In genomic region chr16:56355786-56356275, GRCh38 we compare ENCODE assay signal across 8 cellular contexts.
DNase-seq lines count a peak whose midpoint lies in the region; ATAC-seq and TF ChIP-seq lines count a peak whose summit lies in the region.

No MANE protein-coding gene starts in this region.

- POLR2A ChIA-PET in CD4-positive, alpha-beta memory T cell (lab: Charles Lee; ENCODE audit: partially characterized antibody), result no interaction called here

- H3K36me3 ChIP-seq in CD4-positive, alpha-beta memory T cell (ENCODE audit: insufficient read depth, low read length), result no peaks in the 10 kb centered on the region
- peaks cover 0 to 8% (median 0%) of the 10 kb centered on the region in 3 donors for H3K36me3 ChIP-seq in Peyer's patch
- no peaks in the 10 kb centered on the region for H3K36me3 ChIP-seq in neural progenitor cell

- peak overlapping the region in 5 of 7 donors; percentile 26 to 92 (median 60) for H3K27ac Mint-ChIP-seq in CD4-positive, alpha-beta memory T cell
- peak overlapping the region; percentile 53 for H3K27ac Mint-ChIP-seq in neural progenitor cell

- intact Hi-C loops in CD4-positive, alpha-beta memory T cell (cut with micrococcal nuclease), result no loop called here
- intact Hi-C loops in dorsolateral prefrontal cortex (cut with DNase I), result loop anchor here (5.0 to 10.0 kb wide), 4 partner anchors 71 to 414 kb away; partner anchors contain the start of gene AMFR (in 1 of the 2)

- no peaks in the 10 kb centered on the region for H4K20me1 ChIP-seq in neural progenitor cell (ENCODE audit: low read depth)

- peak overlapping the region; percentile 68 for H3K4me2 ChIP-seq in neural progenitor cell

- H3K9ac ChIP-seq in neural progenitor cell, result no peak overlapping the region

- peaks cover 0 to 3% of the 10 kb centered on the region in 2 donors for H3K36me3 Mint-ChIP-seq in CD4-positive, alpha-beta memory T cell
- no peaks in the 10 kb centered on the region for H3K36me3 Mint-ChIP-seq in neural progenitor cell

- DNase-seq in CD4-positive, alpha-beta memory T cell, result no peak
- DNase-seq in Peyer's patch (peak; percentile 6 to 48 (median 46)), dorsolateral prefrontal cortex (peak in 2 of 10 donors; percentile 8 to 39), neural progenitor cell (ENCODE audit: low spot score) (no peak), NCI-H510A treated with DMSO at 0.1 percent for 48 hours (lab: John Stamatoyannopoulos, UW) (no peak)
- DNase-seq in stimulated activated CD4-positive, alpha-beta T cell treated with anti-CD3 and anti-CD28 coated beads, Interleukin-4, amount 100 ng/mL, for 1 hour, result no peak

- no peak for TF ChIP-seq POLR2A in Peyer's patch (IDR thresholded peaks at IDR 0.05)

- H3K4me3 Mint-ChIP-seq in CD4-positive, alpha-beta memory T cell, result peak overlapping the region in 4 of 8 donors; percentile 22 to 94 (median 64)
- peak overlapping the region; percentile 56 for H3K4me3 Mint-ChIP-seq in neural progenitor cell

- no peaks in the 10 kb centered on the region for H3K79me2 ChIP-seq in neural progenitor cell (ENCODE audit: low read depth)

- no peaks in the 10 kb centered on the region for H3K27me3 ChIP-seq in CD4-positive, alpha-beta memory T cell (ENCODE audit: insufficient read depth, low read length)
- H3K27me3 ChIP-seq in Peyer's patch (no peaks in the 10 kb centered on the region), dorsolateral prefrontal cortex (no peaks in the 10 kb centered on the region), neural progenitor cell (no peaks in the 10 kb centered on the region)

- H3K4me3 ChIP-seq in CD4-positive, alpha-beta memory T cell (ENCODE audit: low read length in 2 of 2), result peak overlapping the region in 1 of 2 donors; percentile 74
- peak overlapping the region in 1 of 4 donors; percentile 43 for H3K4me3 ChIP-seq in Peyer's patch
- peak overlapping the region in 24 of 59 donors; percentile 10 to 59 (median 44) for H3K4me3 ChIP-seq in dorsolateral prefrontal cortex
- no peak overlapping the region for H3K4me3 ChIP-seq in neural progenitor cell

- no peak overlapping the region for H3K27ac ChIP-seq in CD4-positive, alpha-beta memory T cell (ENCODE audit: low read depth, low read length)
- H3K27ac ChIP-seq in Peyer's patch (peak overlapping the region in 1 of 4 donors; percentile 5), dorsolateral prefrontal cortex (peak overlapping the region in 57 of 59 donors; percentile 26 to 93 (median 76)), neural progenitor cell (no peak overlapping the region)

- no peaks in the 10 kb centered on the region for H3K9me3 ChIP-seq in CD4-positive, alpha-beta memory T cell (ENCODE audit: control insufficient read depth in 1 of 2, low read length in 2 of 2)
- no peaks in the 10 kb centered on the region for H3K9me3 ChIP-seq in Peyer's patch
- no peaks in the 10 kb centered on the region for H3K9me3 ChIP-seq in neural progenitor cell (ENCODE audit: low read depth)

- ATAC-seq in GM19467 (IDR thresholded peaks at IDR 0.05; ENCODE audit: unreplicated experiment), result no peak
- no peak for ATAC-seq in HG02642 (IDR thresholded peaks at IDR 0.05; ENCODE audit: poor library complexity, unreplicated experiment)

- peaks cover 6 to 37% (median 16%) of the 10 kb centered on the region in 4 donors for H3K4me1 Mint-ChIP-seq in CD4-positive, alpha-beta memory T cell
- peaks cover 35% of the 10 kb centered on the region for H3K4me1 Mint-ChIP-seq in neural progenitor cell

- CTCF ChIA-PET in CD4-positive, alpha-beta memory T cell (lab: Charles Lee; ENCODE audit: partially characterized antibody), result interaction anchor here (1.0 to 1.4 kb wide), 23 partner anchors 9 to 897 kb away, joined by 3 to 11 read pairs (median 4); partner anchors contain the start of genes NUDT21 and OGFOD1

- peaks cover 18% of the 10 kb centered on the region for H3K4me1 ChIP-seq in CD4-positive, alpha-beta memory T cell (ENCODE audit: insufficient read depth, low read length)
- H3K4me1 ChIP-seq in Peyer's patch (peaks cover 0 to 7% (median 1%) of the 10 kb centered on the region in 4 donors), neural progenitor cell (peaks cover 38% of the 10 kb centered on the region)

- H2AFZ ChIP-seq in neural progenitor cell (replicated peaks), result peak overlapping the region; percentile 52

- H3K9me3 Mint-ChIP-seq in CD4-positive, alpha-beta memory T cell, result no peaks in the 10 kb centered on the region
- no peaks in the 10 kb centered on the region for H3K9me3 Mint-ChIP-seq in neural progenitor cell

- no peak for TF ChIP-seq CTCF in Peyer's patch (IDR thresholded peaks at IDR 0.05)
- no peak for TF ChIP-seq CTCF in dorsolateral prefrontal cortex (IDR thresholded peaks at IDR 0.05 in 54 of 56, conservative IDR thresholded peaks at IDR 0.05 in 2 of 56; ENCODE audit: low read depth in 1 of 56, partially characterized antibody in 56 of 56)
- no peak for TF ChIP-seq CTCF in neural progenitor cell (IDR thresholded peaks at IDR 0.05)

- H3F3A ChIP-seq in neural progenitor cell (ENCODE audit: low read depth), result peaks cover 21% of the 10 kb centered on the region

- H3K27me3 Mint-ChIP-seq in CD4-positive, alpha-beta memory T cell, result no peaks in the 10 kb centered on the region
- H3K27me3 Mint-ChIP-seq in neural progenitor cell (ENCODE audit: insufficient read depth, low read depth), result peaks cover 2% of the 10 kb centered on the region

Comparison
In these comparisons a context has a peak if more than half of its experiments do, and no peak if none do; other contexts are left out.
1. DNase-seq: peak in Peyer's patch (3 of 3); none in CD4-positive, alpha-beta memory T cell (0 of 5), neural progenitor cell (single experiment), stimulated activated CD4-positive, alpha-beta T cell treated with anti-CD3 and anti-CD28 coated beads, Interleukin-4, amount 100 ng/mL, for 1 hour (single experiment) and NCI-H510A treated with DMSO at 0.1 percent for 48 hours (single experiment).
2. H3K27ac ChIP-seq: peak in dorsolateral prefrontal cortex (57 of 59); none in CD4-positive, alpha-beta memory T cell (single experiment) and neural progenitor cell (single experiment).